In the genomic region with DNA sequence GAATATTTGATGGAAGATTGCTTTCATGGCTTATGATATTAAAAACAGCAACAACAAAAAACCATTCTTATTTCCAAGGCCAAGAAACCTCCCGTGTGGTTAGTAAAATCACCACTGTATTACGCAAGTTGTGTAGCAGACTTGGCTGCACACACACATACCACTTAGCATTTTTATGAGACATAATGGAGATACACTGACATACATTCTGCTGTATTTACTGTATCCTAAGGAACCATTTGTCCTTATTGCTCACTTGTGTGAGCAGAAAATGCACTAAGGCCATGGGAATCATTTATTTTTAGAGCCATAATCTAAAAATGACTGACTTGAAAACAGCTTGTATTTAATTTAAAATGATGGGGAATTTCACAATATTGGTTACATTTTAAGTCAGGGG, we compare ENCODE assay signal across 2 cellular contexts.
TF ChIP-seq lines count a peak whose summit lies in the region.

No MANE protein-coding gene starts in this region.

TF ChIP-seq in SK-N-SH treated with all-trans-retinoic acid at 6 μM for 48 hours, 23 proteins besides CTCF, POLR2A, EP300 and RAD21 (continued from another document):
- TF ChIP-seq, protein P1, sequence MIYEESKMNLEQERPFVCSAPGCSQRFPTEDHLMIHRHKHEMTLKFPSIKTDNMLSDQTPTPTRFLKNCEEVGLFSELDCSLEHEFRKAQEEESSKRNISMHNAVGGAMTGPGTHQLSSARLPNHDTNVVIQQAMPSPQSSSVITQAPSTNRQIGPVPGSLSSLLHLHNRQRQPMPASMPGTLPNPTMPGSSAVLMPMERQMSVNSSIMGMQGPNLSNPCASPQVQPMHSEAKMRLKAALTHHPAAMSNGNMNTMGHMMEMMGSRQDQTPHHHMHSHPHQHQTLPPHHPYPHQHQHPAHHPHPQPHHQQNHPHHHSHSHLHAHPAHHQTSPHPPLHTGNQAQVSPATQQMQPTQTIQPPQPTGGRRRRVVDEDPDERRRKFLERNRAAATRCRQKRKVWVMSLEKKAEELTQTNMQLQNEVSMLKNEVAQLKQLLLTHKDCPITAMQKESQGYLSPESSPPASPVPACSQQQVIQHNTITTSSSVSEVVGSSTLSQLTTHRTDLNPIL (CRISPR knock-in tag; IDR thresholded peaks at IDR 0.05; ENCODE audit: low read depth) = 0 out of 2 replicates have a peak, but pooled peaks have one; percentile 16
- TF ChIP-seq ISL1 (CRISPR knock-in tag; IDR thresholded peaks at IDR 0.05) = peak; percentile 89

TF ChIP-seq in SK-N-SH, 30 proteins besides CTCF, POLR2A, EP300 and RAD21:
- TF ChIP-seq, protein P2, sequence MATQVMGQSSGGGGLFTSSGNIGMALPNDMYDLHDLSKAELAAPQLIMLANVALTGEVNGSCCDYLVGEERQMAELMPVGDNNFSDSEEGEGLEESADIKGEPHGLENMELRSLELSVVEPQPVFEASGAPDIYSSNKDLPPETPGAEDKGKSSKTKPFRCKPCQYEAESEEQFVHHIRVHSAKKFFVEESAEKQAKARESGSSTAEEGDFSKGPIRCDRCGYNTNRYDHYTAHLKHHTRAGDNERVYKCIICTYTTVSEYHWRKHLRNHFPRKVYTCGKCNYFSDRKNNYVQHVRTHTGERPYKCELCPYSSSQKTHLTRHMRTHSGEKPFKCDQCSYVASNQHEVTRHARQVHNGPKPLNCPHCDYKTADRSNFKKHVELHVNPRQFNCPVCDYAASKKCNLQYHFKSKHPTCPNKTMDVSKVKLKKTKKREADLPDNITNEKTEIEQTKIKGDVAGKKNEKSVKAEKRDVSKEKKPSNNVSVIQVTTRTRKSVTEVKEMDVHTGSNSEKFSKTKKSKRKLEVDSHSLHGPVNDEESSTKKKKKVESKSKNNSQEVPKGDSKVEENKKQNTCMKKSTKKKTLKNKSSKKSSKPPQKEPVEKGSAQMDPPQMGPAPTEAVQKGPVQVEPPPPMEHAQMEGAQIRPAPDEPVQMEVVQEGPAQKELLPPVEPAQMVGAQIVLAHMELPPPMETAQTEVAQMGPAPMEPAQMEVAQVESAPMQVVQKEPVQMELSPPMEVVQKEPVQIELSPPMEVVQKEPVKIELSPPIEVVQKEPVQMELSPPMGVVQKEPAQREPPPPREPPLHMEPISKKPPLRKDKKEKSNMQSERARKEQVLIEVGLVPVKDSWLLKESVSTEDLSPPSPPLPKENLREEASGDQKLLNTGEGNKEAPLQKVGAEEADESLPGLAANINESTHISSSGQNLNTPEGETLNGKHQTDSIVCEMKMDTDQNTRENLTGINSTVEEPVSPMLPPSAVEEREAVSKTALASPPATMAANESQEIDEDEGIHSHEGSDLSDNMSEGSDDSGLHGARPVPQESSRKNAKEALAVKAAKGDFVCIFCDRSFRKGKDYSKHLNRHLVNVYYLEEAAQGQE (IDR thresholded peaks at IDR 0.05; ENCODE audit: low read depth, low read length) = no peak
- TF ChIP-seq, protein P3, sequence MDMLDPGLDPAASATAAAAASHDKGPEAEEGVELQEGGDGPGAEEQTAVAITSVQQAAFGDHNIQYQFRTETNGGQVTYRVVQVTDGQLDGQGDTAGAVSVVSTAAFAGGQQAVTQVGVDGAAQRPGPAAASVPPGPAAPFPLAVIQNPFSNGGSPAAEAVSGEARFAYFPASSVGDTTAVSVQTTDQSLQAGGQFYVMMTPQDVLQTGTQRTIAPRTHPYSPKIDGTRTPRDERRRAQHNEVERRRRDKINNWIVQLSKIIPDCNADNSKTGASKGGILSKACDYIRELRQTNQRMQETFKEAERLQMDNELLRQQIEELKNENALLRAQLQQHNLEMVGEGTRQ (IDR thresholded peaks at IDR 0.05; ENCODE audit: borderline replicate concordance, low read depth, low read length) = no peak
TF ChIP-seq in SK-N-SH: peak in this region for 0.
